22 cellular contexts compared by ENCODE assay signal in the genomic region with DNA sequence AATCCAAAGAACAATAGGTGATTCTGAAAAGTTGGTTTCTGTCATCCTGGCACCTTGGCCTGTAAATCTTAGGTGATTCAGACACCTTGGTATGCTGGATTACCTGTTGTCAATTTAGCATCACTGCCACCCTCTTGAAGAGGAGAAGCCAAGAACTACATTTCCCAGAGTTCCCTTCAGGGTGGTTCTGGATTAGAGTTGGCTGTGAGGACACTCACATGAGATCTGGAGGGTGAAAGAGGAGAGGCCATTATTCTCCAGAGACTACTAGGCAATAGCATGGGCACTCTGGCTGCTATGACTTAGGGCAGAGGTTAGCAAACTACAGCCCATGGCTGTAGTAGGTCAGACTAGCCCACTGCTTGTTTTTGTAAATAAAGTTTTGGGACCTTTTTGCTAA. TPM values are rescaled to one million over a fixed set of nuclear protein-coding genes. Genes with fewer than 3 reads are reported as not detected.
A peak's percentile ranks its signal among the peaks of the same experiment; 100 is the strongest.
DNase-seq lines count a peak whose midpoint lies in the region; ATAC-seq and TF ChIP-seq lines count a peak whose summit lies in the region.
"Had no signal": no experiment of that assay in that cellular context is flagged by ENCODE, and none has a peak within 500 bp of the region (broad histone marks: within the 10 kb centered on the region; RNA-seq: fewer than 3 reads in every experiment).

No MANE protein-coding gene starts in this region.

- H3K79me2 ChIP-seq in HCT116 (ENCODE audit: insufficient read depth, low read length) (no peaks in the 10 kb centered on the region), OCI-LY7 (ENCODE audit: insufficient read depth, low read depth, low read length) (no peaks in the 10 kb centered on the region), PC-9 (ENCODE audit: low read depth) (no peaks in the 10 kb centered on the region)
- H3K79me2 ChIP-seq: parathyroid adenoma had no signal

- CTCF ChIA-PET in HCT116 (lab: Charles Lee) (interaction anchor here (1.6 kb wide), 1 partner anchor 13 kb away, joined by 4 read pairs; no protein-coding TSS in a partner anchor), OCI-LY7 (lab: Charles Lee; ENCODE audit: unreplicated experiment) (interaction anchor here (1.6 kb wide), 1 partner anchor 13 kb away, joined by 5 read pairs; no protein-coding TSS in a partner anchor), PC-9 (lab: Charles Lee) (no interaction called here)

- TF ChIP-seq CTCF in HCT116 (IDR thresholded peaks at IDR 0.05 in 2 of 3, conservative IDR thresholded peaks at IDR 0.05 in 1 of 3; ENCODE audit: borderline replicate concordance in 1 of 3, insufficient read depth in 1 of 3, low read depth in 2 of 3, low read length in 2 of 3) (no peak), RWPE2 (IDR thresholded peaks at IDR 0.05; ENCODE audit: poor library complexity, severe bottlenecking) (no peak), thoracic aorta (IDR thresholded peaks at IDR 0.05) (no peak), OCI-LY7 (conservative IDR thresholded peaks at IDR 0.05; ENCODE audit: low read length) (no peak), PC-9 (conservative IDR thresholded peaks at IDR 0.05) (no peak)

- H3K9me3 ChIP-seq in HCT116 (ENCODE audit: control insufficient read depth in 1 of 2, insufficient read depth in 1 of 2, low read depth in 1 of 2, low read length in 2 of 2) (peaks cover 0 to 13% of the 10 kb centered on the region in 2 experiments; a peak in 1 of 4 replicates), RWPE2 (ENCODE audit: severe bottlenecking) (peaks cover 6% of the 10 kb centered on the region), thoracic aorta (peaks cover 5% of the 10 kb centered on the region), OCI-LY7 (ENCODE audit: low read length) (peaks cover 4% of the 10 kb centered on the region; the same call in 1 of the 2 replicates), PC-9 (ENCODE audit: insufficient read depth, low read depth) (no peaks in the 10 kb centered on the region)
- H3K9me3 ChIP-seq: SJCRH30 had no signal

- H3K27ac ChIP-seq in HCT116 (ENCODE audit: low read depth, low read length) (no peak overlapping the region), RWPE2 (ENCODE audit: poor library complexity, severe bottlenecking) (no peak overlapping the region), thoracic aorta (peak overlapping the region; percentile 72 to 84), OCI-LY7 (ENCODE audit: low read depth, low read length, poor library complexity, severe bottlenecking) (no peak overlapping the region), PC-9 (no peak overlapping the region)
- H3K27ac ChIP-seq: HL-60, parathyroid adenoma, SJCRH30, WERI-Rb-1 had no signal

- no peaks in the 10 kb centered on the region for H3F3A ChIP-seq in PC-9 (ENCODE audit: insufficient read depth, low read depth)

- DNase-seq in HCT116 (ENCODE audit: low read depth, low spot score) (no peak), RWPE2 (ENCODE audit: low spot score) (no peak), thoracic aorta (ENCODE audit: low spot score) (no peak), OCI-LY7 (ENCODE audit: low spot score) (no peak), PC-9 (no peak)
- DNase-seq in activated CD4-positive, alpha-beta T cell treated with anti-CD3 and anti-CD28 coated beads for 1 hour: no peak
- DNase-seq: activated CD4-positive, alpha-beta memory T cell treated with anti-CD3 and anti-CD28 coated beads for 36 hours; activated naive CD4-positive, alpha-beta T cell; activated T-cell treated with anti-CD3 and anti-CD28 coated beads for 4 hours; amygdala; natural killer cell; NCI-H2171; sigmoid colon; SJCRH30; stimulated activated CD4-positive, alpha-beta T cell treated with anti-CD3 and anti-CD28 coated beads, Interleukin-1b, Interleukin-23, amount 100 ng/mL, for 48 hours; stimulated activated naive B cell treated with anti-CD40 and anti-IgM and Interleukin-4, amounts not matched to agents 10 μg/mL and 1 μg/mL and 100 μg/mL, for 72 hours; T-helper 2 cell; WERI-Rb-1 had no signal

- BruUV-seq in HCT116 (replicated peaks; lab: Mats Ljungman, UMichigan) (no TSS peak), OCI-LY7 (replicated peaks; lab: Mats Ljungman, UMichigan) (no TSS peak), PC-9 (replicated peaks; lab: Mats Ljungman, UMichigan) (no TSS peak)

- H2AFZ ChIP-seq in HCT116 (ENCODE audit: low read depth, low read length, poor library complexity, severe bottlenecking) (no peak overlapping the region), OCI-LY7 (ENCODE audit: low read length) (no peak overlapping the region), PC-9 (no peak overlapping the region)
- H2AFZ ChIP-seq: parathyroid adenoma had no signal

- TF ChIP-seq POLR2A in HCT116 (IDR thresholded peaks at IDR 0.05; ENCODE audit: borderline replicate concordance, extremely low read depth, insufficient read depth, insufficient read length): no peak

- H3K9me2 ChIP-seq in HCT116 (ENCODE audit: insufficient read depth) (no peaks in the 10 kb centered on the region; the same call in 1 of the 2 replicates), OCI-LY7 (ENCODE audit: insufficient read depth, low read length) (no peaks in the 10 kb centered on the region), PC-9 (ENCODE audit: insufficient read depth) (no peaks in the 10 kb centered on the region)

- no peaks in the 10 kb centered on the region for H3K4me1 ChIP-seq in HCT116 (ENCODE audit: control insufficient read depth in 1 of 2, insufficient read depth in 2 of 2, low read length in 2 of 2)
- peaks cover 2% of the 10 kb centered on the region for H3K4me1 ChIP-seq in RWPE2 (ENCODE audit: insufficient read depth, poor library complexity, severe bottlenecking)
- peaks cover 6 to 21% of the 10 kb centered on the region in 2 donors for H3K4me1 ChIP-seq in thoracic aorta (ENCODE audit: control insufficient read depth in 1 of 2, low read depth in 2 of 2)
- H3K4me1 ChIP-seq in OCI-LY7 (ENCODE audit: insufficient read depth, low read length, poor library complexity, severe bottlenecking): no peaks in the 10 kb centered on the region
- H3K4me1 ChIP-seq in PC-9 (replicated peaks; ENCODE audit: insufficient read depth): no peaks in the 10 kb centered on the region
- H3K4me1 ChIP-seq: parathyroid adenoma, sigmoid colon, SJCRH30, tibial nerve had no signal

- intact Hi-C loops in HCT116 (cut with micrococcal nuclease) (no loop called here), OCI-LY7 (cut with micrococcal nuclease; ENCODE audit: unreplicated experiment) (no loop called here), PC-9 (cut with micrococcal nuclease; ENCODE audit: unreplicated experiment) (no loop called here)

- TF ChIP-seq RAD21 in HCT116 (IDR thresholded peaks at IDR 0.05; ENCODE audit: low read depth): no peak

- H3K9ac ChIP-seq in HCT116 (ENCODE audit: low read length): no peak overlapping the region
- H3K9ac ChIP-seq: parathyroid adenoma had no signal

- no peaks in the 10 kb centered on the region for H4K20me1 ChIP-seq in HCT116 (ENCODE audit: insufficient read depth)
- no peaks in the 10 kb centered on the region for H4K20me1 ChIP-seq in OCI-LY7 (ENCODE audit: insufficient read depth, low read length)
- H4K20me1 ChIP-seq in PC-9 (ENCODE audit: insufficient read depth): no peaks in the 10 kb centered on the region

- no peak overlapping the region for H3K4me3 ChIP-seq in HCT116 (replicated peaks in 1 of 2; ENCODE audit: low read depth in 1 of 2, low read length in 2 of 2)
- H3K4me3 ChIP-seq in RWPE2 (ENCODE audit: severe bottlenecking): no peak overlapping the region
- peak overlapping the region; percentile 30 for H3K4me3 ChIP-seq in thoracic aorta
- no peak overlapping the region for H3K4me3 ChIP-seq in OCI-LY7 (ENCODE audit: low read depth, low read length, poor library complexity, severe bottlenecking)
- H3K4me3 ChIP-seq in PC-9: no peak overlapping the region
- H3K4me3 ChIP-seq: sigmoid colon, SJCRH30, tibial nerve had no signal

- ATAC-seq in HCT116 (peak; percentile 76), RWPE2 (ENCODE audit: low read depth) (peak; percentile 57; the same call in 2 of the 3 replicates), esophagus mucosa (peak; percentile 65), thoracic aorta (ENCODE audit: insufficient number of reproducible peaks, low FRiP score, low read depth) (no peak)
- ATAC-seq: stimulated activated naive B cell treated with anti-CD40 and anti-IgM and Interleukin-4, amounts not matched to agents 10 μg/mL and 1 μg/mL and 100 μg/mL, for 72 hours had no signal

- H3K4me2 ChIP-seq in HCT116 (ENCODE audit: low read length) (no peak overlapping the region), OCI-LY7 (ENCODE audit: low read length) (no peak overlapping the region), PC-9 (no peak overlapping the region)

- POLR2A ChIA-PET in HCT116 (lab: Charles Lee): no interaction called here
- POLR2A ChIA-PET in OCI-LY7 (lab: Charles Lee): no interaction called here
- POLR2A ChIA-PET in PC-9 (lab: Charles Lee; ENCODE audit: unreplicated experiment): no interaction called here

- H3K36me3 ChIP-seq in HCT116 (ENCODE audit: control insufficient read depth in 1 of 2, insufficient read depth in 2 of 2, low read length in 2 of 2): no peaks in the 10 kb centered on the region
- H3K36me3 ChIP-seq in RWPE2 (ENCODE audit: low read depth): no peaks in the 10 kb centered on the region
- no peaks in the 10 kb centered on the region for H3K36me3 ChIP-seq in thoracic aorta
- H3K36me3 ChIP-seq in OCI-LY7 (ENCODE audit: insufficient read depth, low read length): no peaks in the 10 kb centered on the region
- no peaks in the 10 kb centered on the region for H3K36me3 ChIP-seq in PC-9 (ENCODE audit: low read depth)
- H3K36me3 ChIP-seq: sigmoid colon, SJCRH30, tibial nerve, WERI-Rb-1 had no signal

- RAD21 ChIA-PET in HCT116 (lab: Charles Lee; ENCODE audit: low non-redundant PET in 1 of 2, low total read pairs in 2 of 2, uncharacterized antibody in 2 of 2, unreplicated experiment in 2 of 2): no interaction called here

- no peaks in the 10 kb centered on the region for H3K27me3 ChIP-seq in HCT116 (ENCODE audit: insufficient read depth, low read length)
- no peaks in the 10 kb centered on the region for H3K27me3 ChIP-seq in RWPE2 (ENCODE audit: insufficient read depth, poor library complexity, severe bottlenecking)
- H3K27me3 ChIP-seq in thoracic aorta (replicated peaks; ENCODE audit: insufficient read depth): no peaks in the 10 kb centered on the region
- no peaks in the 10 kb centered on the region for H3K27me3 ChIP-seq in PC-9 (ENCODE audit: insufficient read depth, low read depth)
- H3K27me3 ChIP-seq: sigmoid colon, SJCRH30, tibial nerve had no signal

TF ChIP-seq in HCT116, 20 proteins besides CTCF, POLR2A, EP300 and RAD21 (continues in another document):
- TF ChIP-seq ZFX (IDR thresholded peaks at IDR 0.05): no peak
- TF ChIP-seq YY1 (IDR thresholded peaks at IDR 0.05; ENCODE audit: extremely low read depth, insufficient replicate concordance, low read depth, low read length): no peak
- no peak for TF ChIP-seq EZH2phosphoT487 (IDR thresholded peaks at IDR 0.05; ENCODE audit: borderline replicate concordance)
- no peak for TF ChIP-seq JUND (IDR thresholded peaks at IDR 0.05)
- no peak for TF ChIP-seq EGR1 (IDR thresholded peaks at IDR 0.05; ENCODE audit: low read depth)
- no peak for TF ChIP-seq SRF (IDR thresholded peaks at IDR 0.05; ENCODE audit: low read depth)
- TF ChIP-seq ELF1 (IDR thresholded peaks at IDR 0.05; ENCODE audit: borderline replicate concordance, low read depth): no peak

RNA-seq across cellular contexts. Expression of gene CORO2B, which starts 41.7 kb away (rescaled TPM):
- total RNA-seq in HCT116 (2021; ENCODE audit: unreplicated experiment) (2.8 TPM), esophagus mucosa (0.12 TPM), thoracic aorta (1 to 10 TPM; 4.3 to 8.5 TPM), OCI-LY7 (2022) (7.4 and 10.5 TPM in 2 replicates), PC-9 (2021) (0.53 and 0.59 TPM in 2 replicates)
- 2.2 and 3.2 TPM in 2 replicates for polyA plus RNA-seq in HCT116 (2012)
- 11.3 and 12.5 TPM in 2 replicates for total RNA-seq in OCI-LY7 (2014; rRNA removed; shearing (Covaris generic))
- total RNA-seq: SJCRH30 had no signal

Comparison
In these comparisons a context has a peak if more than half of its experiments do, and no peak if none do; other contexts are left out.
1. H3K27ac ChIP-seq: peak in thoracic aorta (2 of 2); none in HCT116 (single experiment), RWPE2 (single experiment), OCI-LY7 (single experiment) and PC-9 (single experiment).